ENCODE assay signal across 22 cellular contexts in genomic region chr9:5652810-5653209, GRCh38.
"Had no signal": no experiment of that assay in that cellular context is flagged by ENCODE, and none has a peak within 500 bp of the region (broad histone marks: within the 10 kb centered on the region; RNA-seq: fewer than 3 reads in every experiment).

No MANE protein-coding gene starts in this region.

- H3K4me1 ChIP-seq: breast epithelium, right lobe of liver, testis had no signal

- ATAC-seq: activated naive CD4-positive, alpha-beta T cell treated with anti-CD3 and anti-CD28 coated beads, Interleukin-2, amount 50 U/mL, for 72 hours; activated T-cell treated with anti-CD3 and anti-CD28 coated beads, Interleukin-2, amount 50 U/mL, for 4 hours; gastroesophageal sphincter; left ventricle myocardium superior; mucosa of descending colon; right lobe of liver; stimulated activated naive CD8-positive, alpha-beta T cell treated with anti-CD3 and anti-CD28 coated beads, Interleukin-15, Interleukin-2, amounts not matched to agents 100 U/mL and 50 U/mL, for 24 hours had no signal

- H3K9me3 ChIP-seq: testis had no signal

- H3K27ac ChIP-seq: breast epithelium, esophagus muscularis mucosa, gastroesophageal sphincter, hepatocyte, right lobe of liver, testis had no signal

- H3K4me3 ChIP-seq: breast epithelium, esophagus muscularis mucosa, gastroesophageal sphincter, hepatocyte, mucosa of descending colon, right lobe of liver, testis had no signal

- H3K4me2 ChIP-seq: hepatocyte had no signal

- DNase-seq: activated CD4-positive, alpha-beta memory T cell treated with anti-CD3 and anti-CD28 coated beads for 36 hours; activated CD4-positive, alpha-beta T cell treated with anti-CD3 and anti-CD28 coated beads, Interleukin-2, amount 10 ng/mL, durations not matched to agents 24 days and 14 days; activated CD4-positive, CD25-positive, alpha-beta regulatory T cell treated with anti-CD3 and anti-CD28 coated beads, Interleukin-2, amount 50 U/mL, for 72 hours; activated CD8-positive, alpha-beta memory T cell treated with anti-CD3 and anti-CD28 coated beads, Interleukin-2, amount 50 U/mL, for 48 hours; activated naive CD4-positive, alpha-beta T cell; activated T-cell treated with anti-CD3 and anti-CD28 coated beads, Interleukin-2, amount 50 U/mL, for 4 hours; central memory CD4-positive, alpha-beta T cell; islet precursor cell; left ventricle myocardium superior; mucosa of descending colon; posterior cingulate gyrus; right lobe of liver; stimulated activated CD4-positive, alpha-beta T cell treated with anti-CD3 and anti-CD28 coated beads, Interleukin-2, amount 100 ng/mL, for 48 hours; stimulated activated naive CD8-positive, alpha-beta T cell treated with anti-CD3 and anti-CD28 coated beads, Interleukin-15, Interleukin-2, amounts not matched to agents 100 U/mL and 50 U/mL, for 24 hours; T-helper 9 cell; testis; trophoblast cell had no signal

- H3K27me3 ChIP-seq: breast epithelium, esophagus muscularis mucosa, gastroesophageal sphincter, hepatocyte, right lobe of liver, testis had no signal

- H2AFZ ChIP-seq: hepatocyte had no signal
